1 cellular context compared by ENCODE assay signal in the genomic region with DNA sequence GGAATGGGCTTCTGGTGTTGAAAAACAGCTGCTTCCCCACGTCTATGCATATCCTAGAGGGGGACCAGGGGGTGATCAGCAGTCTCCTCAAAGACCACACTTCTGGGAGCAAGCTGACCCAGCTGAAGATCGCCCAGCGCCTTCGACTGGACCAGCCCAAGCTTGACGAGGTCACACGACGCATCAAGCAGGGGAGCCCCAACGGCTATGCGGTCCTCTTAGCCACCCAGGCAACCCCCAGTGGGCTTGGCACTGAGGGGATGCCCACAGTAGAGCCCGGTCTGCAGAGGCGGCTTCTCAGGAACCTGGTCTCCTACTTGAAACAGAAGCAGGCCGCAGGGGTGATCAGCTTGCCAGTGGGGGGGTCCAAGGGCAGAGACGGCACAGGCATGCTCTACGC.
TF ChIP-seq lines count a peak whose summit lies in the region.

No MANE protein-coding gene starts in this region.

TF ChIP-seq in A549, 52 proteins besides CTCF, POLR2A, EP300 and RAD21 (continued from another document):
- TF ChIP-seq CHD2 (IDR thresholded peaks at IDR 0.05; ENCODE audit: low read length, partially characterized antibody), result no peak
- no peak for TF ChIP-seq RARB (CRISPR knock-in tag; IDR thresholded peaks at IDR 0.05)
- no peak for TF ChIP-seq MAFK (IDR thresholded peaks at IDR 0.05; ENCODE audit: partially characterized antibody)
- no peak for TF ChIP-seq RFX5 (IDR thresholded peaks at IDR 0.05)
TF ChIP-seq in A549: peak in this region for 0.
